23 cellular contexts compared by ENCODE assay signal in genomic region chr1:111938123-111938522, GRCh38. TPM values are rescaled to one million over a fixed set of nuclear protein-coding genes. Genes with fewer than 3 reads are reported as not detected.
"Had no signal": no experiment of that assay in that cellular context is flagged by ENCODE, and none has a peak within 500 bp of the region (broad histone marks: within the 10 kb centered on the region; RNA-seq: fewer than 3 reads in every experiment).

No MANE protein-coding gene starts in this region.

- FAIRE-seq: pancreas had no signal

- H3K27me3 Mint-ChIP-seq: activated naive CD4-positive, alpha-beta T cell treated with anti-CD3 and anti-CD28 coated beads, Interleukin-2, amount 10 ng/mL, durations not matched to agents 7 days and 5 days; dendritic cell treated with granulocyte-macrophage colony-stimulating factor and Interleukin-4, amounts not matched to agents 40 ng/mL and 50 ng/mL, for 4 days had no signal

- ATAC-seq: gastrocnemius medialis, natural killer cell, right cardiac atrium, T-cell had no signal

- H3K4me1 Mint-ChIP-seq: activated naive CD4-positive, alpha-beta T cell treated with anti-CD3 and anti-CD28 coated beads, Interleukin-2, amount 10 ng/mL, durations not matched to agents 7 days and 5 days; natural killer cell; T-cell had no signal

- H3K4me3 ChIP-seq: cardiac muscle cell, esophagus muscularis mucosa, gastrocnemius medialis, left ventricle myocardium inferior, pancreas, thyroid gland had no signal

- H3K4me3 Mint-ChIP-seq: activated naive CD4-positive, alpha-beta T cell treated with anti-CD3 and anti-CD28 coated beads, Interleukin-2, amount 10 ng/mL, durations not matched to agents 7 days and 5 days; activated T-cell treated with anti-CD3 and anti-CD28 coated beads, Interleukin-2, amount 50 U/mL, for 72 hours; dendritic cell treated with granulocyte-macrophage colony-stimulating factor and Interleukin-4, amounts not matched to agents 40 ng/mL and 50 ng/mL, for 4 days; natural killer cell; stimulated activated naive CD8-positive, alpha-beta T cell treated with anti-CD3 and anti-CD28 coated beads, Interleukin-15, Interleukin-2, amounts not matched to agents 100 ng/mL and 50 ng/mL, for 24 hours; T-cell; T-helper 2 cell treated with Interferon-gamma antibody and Interleukin-4, amounts not matched to agents 5 μg/mL and 100 μg/mL, for 36 hours had no signal

- DNase-seq: activated CD4-positive, CD25-positive, alpha-beta regulatory T cell treated with anti-CD3 and anti-CD28 coated beads, Interleukin-2, amount 50 U/mL, for 72 hours; activated CD8-positive, alpha-beta memory T cell treated with anti-CD3 and anti-CD28 coated beads for 24 hours; activated effector memory CD4-positive, alpha-beta T cell treated with anti-CD3 and anti-CD28 coated beads, Interleukin-2, amount 50 U/mL, for 16 hours; activated naive CD4-positive, alpha-beta T cell treated with anti-CD3 and anti-CD28 coated beads, Interleukin-2, amount 10 ng/mL, durations not matched to agents 7 days and 5 days; activated T-cell treated with anti-CD3 and anti-CD28 coated beads, Interleukin-2, amount 50 U/mL, for 72 hours; effector CD4-positive, alpha-beta T cell; gastrocnemius medialis; hippocampal formation; left ventricle myocardium inferior; midbrain; natural killer cell; pancreas; right cardiac atrium; stimulated activated CD4-positive, alpha-beta T cell treated with anti-CD3 and anti-CD28 coated beads, Interleukin-12 subunit alpha, Interleukin-12 subunit beta, amount 100 ng/mL, for 4 hours; stimulated activated CD4-positive, alpha-beta T cell treated with anti-CD3 and anti-CD28 coated beads, Interleukin-4, amount 100 ng/mL, for 4 hours; substantia nigra; T-cell; thyroid gland had no signal

- H3K36me3 Mint-ChIP-seq: activated naive CD4-positive, alpha-beta T cell treated with anti-CD3 and anti-CD28 coated beads, Interleukin-2, amount 10 ng/mL, durations not matched to agents 7 days and 5 days; natural killer cell; T-cell had no signal

- H3K36me3 ChIP-seq: cardiac muscle cell, esophagus muscularis mucosa, gastrocnemius medialis, left ventricle myocardium inferior, pancreas, thyroid gland had no signal

- H3K27me3 ChIP-seq: esophagus muscularis mucosa, gastrocnemius medialis, pancreas, thyroid gland had no signal

- H3K9me3 Mint-ChIP-seq: activated naive CD4-positive, alpha-beta T cell treated with anti-CD3 and anti-CD28 coated beads, Interleukin-2, amount 10 ng/mL, durations not matched to agents 7 days and 5 days; activated T-cell treated with anti-CD3 and anti-CD28 coated beads, Interleukin-2, amount 50 U/mL, for 72 hours; dendritic cell treated with granulocyte-macrophage colony-stimulating factor and Interleukin-4, amounts not matched to agents 40 ng/mL and 50 ng/mL, for 4 days; natural killer cell; stimulated activated naive CD8-positive, alpha-beta T cell treated with anti-CD3 and anti-CD28 coated beads, Interleukin-15, Interleukin-2, amounts not matched to agents 100 ng/mL and 50 ng/mL, for 24 hours; T-cell; T-helper 2 cell treated with Interferon-gamma antibody and Interleukin-4, amounts not matched to agents 5 μg/mL and 100 μg/mL, for 36 hours had no signal

RNA-seq across cellular contexts. Expression of gene KCND3, which starts 51.3 kb away (rescaled TPM):
- total RNA-seq: activated T-cell treated with anti-CD3 and anti-CD28 coated beads, Interleukin-2, amount 50 U/mL, for 72 hours; T-cell had no signal
